18 cellular contexts compared by ENCODE assay signal in the genomic region with DNA sequence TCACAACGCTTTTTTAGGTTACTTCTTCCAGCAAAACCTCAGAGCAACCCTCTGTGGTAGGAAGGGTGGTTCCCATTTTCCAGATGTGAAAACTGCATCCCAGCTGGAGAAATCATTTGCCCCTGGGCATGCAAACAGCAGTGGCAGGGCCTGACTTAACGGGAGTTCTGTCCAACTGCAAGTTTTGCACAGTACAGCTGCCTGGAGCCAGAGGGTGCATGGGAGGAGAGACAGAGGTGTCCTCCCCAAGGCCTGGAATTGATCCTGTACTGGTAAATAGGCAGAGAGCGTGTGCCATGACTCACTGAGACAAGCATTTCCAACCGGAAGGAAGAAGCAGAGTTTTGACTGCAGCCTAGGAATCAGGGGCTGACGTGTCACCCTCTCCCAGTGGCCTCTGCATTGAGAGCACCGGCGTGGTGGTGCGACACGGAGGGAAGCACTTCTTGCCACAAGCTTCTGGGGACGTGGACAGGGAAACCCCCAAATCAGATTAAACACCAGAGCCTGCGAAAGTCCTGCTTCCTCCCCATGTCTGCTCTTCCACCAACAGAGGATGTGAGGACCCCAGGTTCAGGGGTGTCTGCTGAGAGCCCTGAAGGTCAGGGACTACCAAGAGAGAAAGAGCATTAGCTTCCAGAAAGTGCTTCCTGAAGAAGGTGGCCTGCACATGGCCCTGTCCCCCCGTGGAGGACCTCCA. TPM values are rescaled to one million over a fixed set of nuclear protein-coding genes. Genes with fewer than 3 reads are reported as not detected.
DNase-seq lines count a peak whose midpoint lies in the region; ATAC-seq and TF ChIP-seq lines count a peak whose summit lies in the region.
"Had no signal": no experiment of that assay in that cellular context is flagged by ENCODE, and none has a peak within 500 bp of the region (broad histone marks: within the 10 kb centered on the region; RNA-seq: fewer than 3 reads in every experiment).

No MANE protein-coding gene starts in this region.

- peak; percentile 56 for DNase-seq in GM03348 (ENCODE audit: low spot score)
- peak; percentile 69 for DNase-seq in RPMI7951 (ENCODE audit: low read depth)
- peak; percentile 26 for DNase-seq in pulmonary artery endothelial cell (ENCODE audit: low read depth, low spot score)
- DNase-seq in omental fat pad (ENCODE audit: low spot score), result no peak
- no peak for DNase-seq in H4 (ENCODE audit: low spot score)
- DNase-seq: C1 segment of cervical spinal cord; DMS53; effector CD4-positive, alpha-beta T cell; H7; immature natural killer cell; mesendoderm; NCI-H1417 treated with DMSO at 0.1 percent for 48 hours; NCI-H345; stimulated activated CD4-positive, alpha-beta T cell treated with anti-CD3 and anti-CD28 coated beads, Interleukin-4, amount 100 ng/mL, for 4 hours had no signal

- ATAC-seq in esophagus mucosa (peak; percentile 51), omental fat pad (ENCODE audit: low FRiP score) (no peak), HG02840 (IDR thresholded peaks at IDR 0.05; ENCODE audit: low FRiP score, unreplicated experiment) (no peak)
- ATAC-seq: K562, sciatic nerve had no signal

- TF ChIP-seq CTCF in omental fat pad (IDR thresholded peaks at IDR 0.05), result no peak

RNA-seq across cellular contexts. Expression of a gene that starts 19.0 kb away (rescaled TPM):
- not detected in 2 replicates for total RNA-seq in RPMI7951 (2014; rRNA removed; shearing (Covaris generic))
- total RNA-seq in esophagus mucosa (not detected), pulmonary artery endothelial cell (not detected in 2 replicates), omental fat pad (not detected)
- not detected in 2 replicates for total RNA-seq in H4 (2014; rRNA removed; shearing (Covaris generic))
- total RNA-seq: H7, K562, sciatic nerve had no signal

RNA-seq across cellular contexts. Expression of a gene that starts 33.0 kb away (rescaled TPM):
- total RNA-seq in RPMI7951 (2014; rRNA removed; shearing (Covaris generic)), result not detected in 2 replicates
- total RNA-seq in esophagus mucosa, result not detected
- total RNA-seq in pulmonary artery endothelial cell, result not detected in 2 replicates
- not detected for total RNA-seq in omental fat pad
- not detected in 2 replicates for total RNA-seq in H4 (2014; rRNA removed; shearing (Covaris generic))
- total RNA-seq: H7, K562, sciatic nerve had no signal

RNA-seq across cellular contexts. Expression of a gene that starts 39.0 kb away (rescaled TPM):
- total RNA-seq in RPMI7951 (2014; rRNA removed; shearing (Covaris generic)), result 0.49 and 2.9 TPM in 2 replicates
- total RNA-seq in esophagus mucosa, result 0.28 TPM
- total RNA-seq in pulmonary artery endothelial cell, result 0.67 and 1.3 TPM in 2 replicates
- 1 to 10 TPM in 1 of 4 donors, under 1 TPM in 3; 0.24 to 4.3 (median 0.48) TPM for total RNA-seq in omental fat pad
- 1.6 and 1.7 TPM in 2 replicates for total RNA-seq in H4 (2014; rRNA removed; shearing (Covaris generic))

Comparison
In these comparisons a context has a peak if more than half of its experiments do, and no peak if none do; other contexts are left out.
1. DNase-seq: peak in GM03348 (single experiment), RPMI7951 (single experiment) and pulmonary artery endothelial cell (single experiment); none in omental fat pad (single experiment) and H4 (single experiment).